Comparison of ENCODE assay signal across 12 cellular contexts in the genomic region with DNA sequence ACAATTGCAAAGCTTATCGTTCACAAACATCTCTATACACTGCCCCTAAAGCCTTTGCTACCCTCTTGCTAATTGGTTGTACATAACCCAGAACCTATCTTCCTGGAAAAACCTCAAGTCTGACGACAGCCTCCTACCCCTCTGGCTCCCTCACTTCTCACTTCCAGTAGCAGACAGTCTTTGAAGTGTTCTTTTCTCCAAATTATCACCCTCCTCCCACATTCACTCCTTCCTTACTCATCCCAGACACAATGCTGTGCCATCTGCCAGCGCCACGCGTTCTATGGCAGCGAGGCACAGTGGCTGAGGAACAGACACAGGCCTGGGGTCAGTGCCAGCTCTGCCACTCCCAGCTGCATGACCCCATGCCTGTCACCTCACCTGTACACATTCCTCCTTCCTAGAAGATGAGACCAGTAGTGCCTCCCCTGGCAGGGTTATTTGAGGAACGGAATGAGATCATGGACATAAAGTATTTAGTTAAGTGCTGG. TPM values are rescaled to one million over a fixed set of nuclear protein-coding genes. Genes with fewer than 3 reads are reported as not detected.
DNase-seq lines count a peak whose midpoint lies in the region; ATAC-seq and TF ChIP-seq lines count a peak whose summit lies in the region.
"Had no signal": no experiment of that assay in that cellular context is flagged by ENCODE, and none has a peak within 500 bp of the region (broad histone marks: within the 10 kb centered on the region; RNA-seq: fewer than 3 reads in every experiment).

No MANE protein-coding gene starts in this region.

- 64% methylated on average over 7 of the region's 7 CpGs for WGBS in suprapubic skin

- peaks cover 44% of the 10 kb centered on the region for H3K36me3 Mint-ChIP-seq in CD4-positive, CD25-positive, alpha-beta regulatory T cell
- peaks cover 59% of the 10 kb centered on the region for H3K36me3 Mint-ChIP-seq in activated T-helper 1 cell treated with anti-CD3 and anti-CD28 coated beads, Interleukin-12 subunit alpha, Interleukin-12 subunit beta, Interleukin-2, Interleukin-4 antibody, amounts not matched to agents 30 ng/mL and 10 ng/mL and 1 ng/mL, durations not matched to agents 14 hours and 24 hours and 36 hours (ENCODE audit: low read depth)
- H3K36me3 Mint-ChIP-seq in naive thymus-derived CD4-positive, alpha-beta T cell = peaks cover 3 to 48% (median 29%) of the 10 kb centered on the region in 5 donors

- H3K9me3 ChIP-seq in CD4-positive, CD25-positive, alpha-beta regulatory T cell (ENCODE audit: control insufficient read depth in 2 of 2, low read length in 2 of 2) = peaks cover 5 to 7% of the 10 kb centered on the region in 2 experiments
- peaks cover 0 to 10% (median 0%) of the 10 kb centered on the region in 3 experiments for H3K9me3 ChIP-seq in naive thymus-derived CD4-positive, alpha-beta T cell (ENCODE audit: control insufficient read depth in 2 of 3, low read length in 3 of 3)
- H3K9me3 ChIP-seq in suprapubic skin = no peaks in the 10 kb centered on the region
- no peaks in the 10 kb centered on the region for H3K9me3 ChIP-seq in SJCRH30 (replicated peaks)
- H3K9me3 ChIP-seq: psoas muscle had no signal

- DNase-seq in CD4-positive, CD25-positive, alpha-beta regulatory T cell = peak in 1 of 3 donors; percentile 87
- peak; percentile 93 for DNase-seq in GF-D8 (lab: John Stamatoyannopoulos, UW)
- peak; percentile 17 for DNase-seq in activated T-helper 1 cell treated with anti-CD3 and anti-CD28 coated beads, Interleukin-12 subunit alpha, Interleukin-12 subunit beta, Interleukin-2, Interleukin-4 antibody, amounts not matched to agents 30 ng/mL and 10 ng/mL and 1 ng/mL, durations not matched to agents 14 hours and 24 hours and 36 hours (ENCODE audit: low spot score)
- peak in 1 of 9 donors; percentile 28 for DNase-seq in naive thymus-derived CD4-positive, alpha-beta T cell
- no peak for DNase-seq in SK-N-DZ (ENCODE audit: low spot score)
- DNase-seq in activated effector memory CD4-positive, alpha-beta T cell treated with Interleukin-2 at 50 U/mL for 16 hours = no peak
- no peak for DNase-seq in suprapubic skin (ENCODE audit: low spot score in 2 of 2)
- no peak for DNase-seq in SJCRH30
- DNase-seq: erythroblast, NCI-H226, psoas muscle, T1000 had no signal

- CTCF ChIA-PET in naive thymus-derived CD4-positive, alpha-beta T cell (lab: Charles Lee) = no interaction called here

- TF ChIP-seq POLR2A in suprapubic skin (IDR thresholded peaks at IDR 0.05) = no peak

- intact Hi-C loops in activated T-helper 1 cell treated with anti-CD3 and anti-CD28 coated beads, Interleukin-12 subunit alpha, Interleukin-12 subunit beta, Interleukin-2, Interleukin-4 antibody, amounts not matched to agents 30 ng/mL and 10 ng/mL and 1 ng/mL, durations not matched to agents 14 hours and 24 hours and 36 hours (cut with micrococcal nuclease) = loop anchor here (10.0 kb wide), 1 partner anchor 356 kb away; a partner anchor contains a TSS
- intact Hi-C loops in naive thymus-derived CD4-positive, alpha-beta T cell (cut with micrococcal nuclease) = loop anchor here in 1 of 2 donors (1.0 kb wide), 1 partner anchor 28 kb away; a partner anchor contains a TSS

- POLR2A ChIA-PET in naive thymus-derived CD4-positive, alpha-beta T cell (lab: Charles Lee) = no interaction called here

- H3K4me1 Mint-ChIP-seq in CD4-positive, CD25-positive, alpha-beta regulatory T cell = peaks cover 19 to 33% (median 25%) of the 10 kb centered on the region in 4 donors
- peaks cover 37% of the 10 kb centered on the region for H3K4me1 Mint-ChIP-seq in activated T-helper 1 cell treated with anti-CD3 and anti-CD28 coated beads, Interleukin-12 subunit alpha, Interleukin-12 subunit beta, Interleukin-2, Interleukin-4 antibody, amounts not matched to agents 30 ng/mL and 10 ng/mL and 1 ng/mL, durations not matched to agents 14 hours and 24 hours and 36 hours (ENCODE audit: low read depth)
- H3K4me1 Mint-ChIP-seq in naive thymus-derived CD4-positive, alpha-beta T cell = peaks cover 20 to 50% (median 42%) of the 10 kb centered on the region in 7 donors

- H3K27me3 Mint-ChIP-seq in CD4-positive, CD25-positive, alpha-beta regulatory T cell = no peaks in the 10 kb centered on the region
- H3K27me3 Mint-ChIP-seq in activated T-helper 1 cell treated with anti-CD3 and anti-CD28 coated beads, Interleukin-12 subunit alpha, Interleukin-12 subunit beta, Interleukin-2, Interleukin-4 antibody, amounts not matched to agents 30 ng/mL and 10 ng/mL and 1 ng/mL, durations not matched to agents 14 hours and 24 hours and 36 hours (ENCODE audit: insufficient read depth) = no peaks in the 10 kb centered on the region
- no peaks in the 10 kb centered on the region for H3K27me3 Mint-ChIP-seq in naive thymus-derived CD4-positive, alpha-beta T cell

- peak overlapping the region in 2 of 4 donors; percentile 0 to 49 for H3K4me3 Mint-ChIP-seq in CD4-positive, CD25-positive, alpha-beta regulatory T cell
- peak overlapping the region; percentile 71 for H3K4me3 Mint-ChIP-seq in activated T-helper 1 cell treated with anti-CD3 and anti-CD28 coated beads, Interleukin-12 subunit alpha, Interleukin-12 subunit beta, Interleukin-2, Interleukin-4 antibody, amounts not matched to agents 30 ng/mL and 10 ng/mL and 1 ng/mL, durations not matched to agents 14 hours and 24 hours and 36 hours
- H3K4me3 Mint-ChIP-seq in naive thymus-derived CD4-positive, alpha-beta T cell = peak overlapping the region in 2 of 10 donors; percentile 30 to 64

- no peaks in the 10 kb centered on the region for H3K27me3 ChIP-seq in CD4-positive, CD25-positive, alpha-beta regulatory T cell (ENCODE audit: control insufficient read depth, insufficient read depth, low read length)
- no peaks in the 10 kb centered on the region for H3K27me3 ChIP-seq in naive thymus-derived CD4-positive, alpha-beta T cell (ENCODE audit: control insufficient read depth in 2 of 2, insufficient read depth in 2 of 2, low read length in 2 of 2)
- H3K27me3 ChIP-seq in suprapubic skin (no peaks in the 10 kb centered on the region), SJCRH30 (no peaks in the 10 kb centered on the region)

- peaks cover 0 to 9% (median 0%) of the 10 kb centered on the region in 7 donors for H3K9me3 Mint-ChIP-seq in CD4-positive, CD25-positive, alpha-beta regulatory T cell
- H3K9me3 Mint-ChIP-seq in activated T-helper 1 cell treated with anti-CD3 and anti-CD28 coated beads, Interleukin-12 subunit alpha, Interleukin-12 subunit beta, Interleukin-2, Interleukin-4 antibody, amounts not matched to agents 30 ng/mL and 10 ng/mL and 1 ng/mL, durations not matched to agents 14 hours and 24 hours and 36 hours = peaks cover 9% of the 10 kb centered on the region
- H3K9me3 Mint-ChIP-seq in naive thymus-derived CD4-positive, alpha-beta T cell = peaks cover 0 to 16% (median 7%) of the 10 kb centered on the region in 11 donors

- TF ChIP-seq CTCF in suprapubic skin (IDR thresholded peaks at IDR 0.05) = no peak

- no peak overlapping the region for H3K4me3 ChIP-seq in CD4-positive, CD25-positive, alpha-beta regulatory T cell (ENCODE audit: low read depth, low read length)
- H3K4me3 ChIP-seq in naive thymus-derived CD4-positive, alpha-beta T cell (ENCODE audit: low read length) = no peak overlapping the region
- H3K4me3 ChIP-seq in suprapubic skin = no peak overlapping the region
- no peak overlapping the region for H3K4me3 ChIP-seq in SJCRH30
- H3K4me3 ChIP-seq: psoas muscle had no signal

- H3K36me3 ChIP-seq in CD4-positive, CD25-positive, alpha-beta regulatory T cell (ENCODE audit: control insufficient read depth, insufficient read depth, low read length) = peaks cover 66% of the 10 kb centered on the region
- peaks cover 6 to 69% (median 8%) of the 10 kb centered on the region in 3 experiments for H3K36me3 ChIP-seq in naive thymus-derived CD4-positive, alpha-beta T cell (ENCODE audit: control insufficient read depth in 2 of 3, insufficient read depth in 3 of 3, low read length in 3 of 3)
- H3K36me3 ChIP-seq in suprapubic skin (peaks cover 72% of the 10 kb centered on the region), SJCRH30 (peaks cover 74% of the 10 kb centered on the region)

- ATAC-seq in CD4-positive, CD25-positive, alpha-beta regulatory T cell (ENCODE audit: low read depth in 2 of 2) = peak; percentile 80 to 81
- ATAC-seq in naive thymus-derived CD4-positive, alpha-beta T cell = peak; percentile 26

- no peak for TF ChIP-seq EP300 in suprapubic skin (IDR thresholded peaks at IDR 0.05)

- peak overlapping the region; percentile 76 to 92 (median 87) for H3K27ac Mint-ChIP-seq in CD4-positive, CD25-positive, alpha-beta regulatory T cell
- H3K27ac Mint-ChIP-seq in activated T-helper 1 cell treated with anti-CD3 and anti-CD28 coated beads, Interleukin-12 subunit alpha, Interleukin-12 subunit beta, Interleukin-2, Interleukin-4 antibody, amounts not matched to agents 30 ng/mL and 10 ng/mL and 1 ng/mL, durations not matched to agents 14 hours and 24 hours and 36 hours = peak overlapping the region; percentile 90
- H3K27ac Mint-ChIP-seq in naive thymus-derived CD4-positive, alpha-beta T cell = peak overlapping the region; percentile 29 to 86 (median 72)

- H3K4me1 ChIP-seq in CD4-positive, CD25-positive, alpha-beta regulatory T cell (ENCODE audit: control insufficient read depth, insufficient read depth, low read length, poor library complexity, severe bottlenecking) = peaks cover 20% of the 10 kb centered on the region
- peaks cover 0 to 18% of the 10 kb centered on the region in 2 donors for H3K4me1 ChIP-seq in naive thymus-derived CD4-positive, alpha-beta T cell (ENCODE audit: control insufficient read depth in 2 of 2, insufficient read depth in 2 of 2, low read length in 2 of 2)
- peaks cover 7% of the 10 kb centered on the region for H3K4me1 ChIP-seq in suprapubic skin
- no peaks in the 10 kb centered on the region for H3K4me1 ChIP-seq in SJCRH30

- peak overlapping the region; percentile 50 for H3K27ac ChIP-seq in CD4-positive, CD25-positive, alpha-beta regulatory T cell (ENCODE audit: insufficient read depth, low read length, poor library complexity, severe bottlenecking)
- H3K27ac ChIP-seq in naive thymus-derived CD4-positive, alpha-beta T cell (ENCODE audit: low read depth, low read length) = peak overlapping the region; percentile 36
- H3K27ac ChIP-seq in suprapubic skin (no peak overlapping the region), SJCRH30 (no peak overlapping the region)
- H3K27ac ChIP-seq: psoas muscle had no signal

RNA-seq across cellular contexts. Expression of a gene that starts 27.7 kb away (rescaled TPM):
- total RNA-seq in CD4-positive, CD25-positive, alpha-beta regulatory T cell = 46.7 TPM
- 100 to 1,000 TPM; 152 to 175 (median 168) TPM for polyA plus RNA-seq in CD4-positive, CD25-positive, alpha-beta regulatory T cell
- total RNA-seq in activated T-helper 1 cell treated with anti-CD3 and anti-CD28 coated beads, Interleukin-12 subunit alpha, Interleukin-12 subunit beta, Interleukin-2, Interleukin-4 antibody, amounts not matched to agents 30 ng/mL and 10 ng/mL and 1 ng/mL, durations not matched to agents 14 hours and 24 hours and 36 hours = 175 and 182 TPM in 2 replicates
- total RNA-seq in naive thymus-derived CD4-positive, alpha-beta T cell = 100 to 1,000 TPM in 1 of 5 experiments, 10 to 100 TPM in 4; 32.2 to 140 (median 69.5) TPM
- polyA plus RNA-seq in naive thymus-derived CD4-positive, alpha-beta T cell = 100 to 1,000 TPM in 1 of 2 donors, 10 to 100 TPM in 1; 72.0 to 114 TPM
- 520 and 537 TPM in 2 replicates for polyA plus RNA-seq in SK-N-DZ (2014; cell fraction: cytosol; rRNA removed)
- polyA plus RNA-seq in SK-N-DZ (2014; cell fraction: nucleus; rRNA removed) = 198 and 245 TPM in 2 replicates
- total RNA-seq in suprapubic skin = 100 to 1,000 TPM; 128 to 148 (median 130) TPM
- total RNA-seq in SJCRH30 (2014; rRNA removed; shearing (Covaris generic)) = 175 and 179 TPM in 2 replicates

RNA-seq across cellular contexts. Expression of a gene that starts 39.8 kb away (rescaled TPM):
- total RNA-seq in CD4-positive, CD25-positive, alpha-beta regulatory T cell = 15.7 TPM
- polyA plus RNA-seq in CD4-positive, CD25-positive, alpha-beta regulatory T cell = 1 to 10 TPM; 3.4 to 7.0 (median 5.2) TPM
- total RNA-seq in activated T-helper 1 cell treated with anti-CD3 and anti-CD28 coated beads, Interleukin-12 subunit alpha, Interleukin-12 subunit beta, Interleukin-2, Interleukin-4 antibody, amounts not matched to agents 30 ng/mL and 10 ng/mL and 1 ng/mL, durations not matched to agents 14 hours and 24 hours and 36 hours = 21.7 and 22.7 TPM in 2 replicates
- total RNA-seq in naive thymus-derived CD4-positive, alpha-beta T cell = 10 to 100 TPM; 12.6 to 18.5 (median 16.0) TPM
- 1 to 10 TPM; 6.4 to 7.4 TPM for polyA plus RNA-seq in naive thymus-derived CD4-positive, alpha-beta T cell
- polyA plus RNA-seq in SK-N-DZ (2014; cell fraction: cytosol; rRNA removed) = 29.7 and 31.4 TPM in 2 replicates
- 11.2 and 13.3 TPM in 2 replicates for polyA plus RNA-seq in SK-N-DZ (2014; cell fraction: nucleus; rRNA removed)
- total RNA-seq in suprapubic skin = 10 to 100 TPM in 3 of 4 donors, 1 to 10 TPM in 1; 9.6 to 20.0 (median 14.9) TPM
- total RNA-seq in SJCRH30 (2014; rRNA removed; shearing (Covaris generic)) = 29.2 and 30.0 TPM in 2 replicates

RNA-seq across cellular contexts. Expression of a gene that starts 49.3 kb away (rescaled TPM):
- total RNA-seq in CD4-positive, CD25-positive, alpha-beta regulatory T cell = 1.4 TPM
- polyA plus RNA-seq in CD4-positive, CD25-positive, alpha-beta regulatory T cell = under 1 TPM in 1 of 4 donors, not detected in 3; 0.38 TPM
- not detected in 2 replicates for total RNA-seq in activated T-helper 1 cell treated with anti-CD3 and anti-CD28 coated beads, Interleukin-12 subunit alpha, Interleukin-12 subunit beta, Interleukin-2, Interleukin-4 antibody, amounts not matched to agents 30 ng/mL and 10 ng/mL and 1 ng/mL, durations not matched to agents 14 hours and 24 hours and 36 hours
- total RNA-seq in naive thymus-derived CD4-positive, alpha-beta T cell = 1 to 10 TPM in 1 of 5 experiments, under 1 TPM in 2, not detected in 2; 0.15 to 3.6 (median 0.56) TPM
- under 1 TPM in 1 of 2 donors, not detected in 1; 0.41 TPM for polyA plus RNA-seq in naive thymus-derived CD4-positive, alpha-beta T cell
- 0.06 TPM in 1 of 2 replicates, not detected in the other for polyA plus RNA-seq in SK-N-DZ (2014; cell fraction: cytosol; rRNA removed)
- polyA plus RNA-seq in SK-N-DZ (2014; cell fraction: nucleus; rRNA removed) = 0.09 TPM in 1 of 2 replicates, not detected in the other
- total RNA-seq in suprapubic skin = not detected
- 0.05 and 0.24 TPM in 2 replicates for total RNA-seq in SJCRH30 (2014; rRNA removed; shearing (Covaris generic))
- total RNA-seq: psoas muscle had no signal

Comparison
In these comparisons a context has a peak if more than half of its experiments do, and no peak if none do; other contexts are left out.
1. DNase-seq: peak in GF-D8 (single experiment) and activated T-helper 1 cell treated with anti-CD3 and anti-CD28 coated beads, Interleukin-12 subunit alpha, Interleukin-12 subunit beta, Interleukin-2, Interleukin-4 antibody, amounts not matched to agents 30 ng/mL and 10 ng/mL and 1 ng/mL, durations not matched to agents 14 hours and 24 hours and 36 hours (single experiment); none in SK-N-DZ (single experiment), activated effector memory CD4-positive, alpha-beta T cell treated with Interleukin-2 at 50 U/mL for 16 hours (single experiment), suprapubic skin (0 of 2) and SJCRH30 (0 of 2).
2. H3K27ac ChIP-seq: peak in CD4-positive, CD25-positive, alpha-beta regulatory T cell (single experiment) and naive thymus-derived CD4-positive, alpha-beta T cell (single experiment); none in suprapubic skin (single experiment) and SJCRH30 (single experiment).
3. Peak in every context shown above with its lines, with median percentiles within 50 percentile points of each other: H3K27ac Mint-ChIP-seq.